Comparison of ENCODE assay signal across 34 cellular contexts in genomic region chr4:173513651-173514050, GRCh38. TPM values are rescaled to one million over a fixed set of nuclear protein-coding genes. Genes with fewer than 3 reads are reported as not detected.
"Had no signal": no experiment of that assay in that cellular context is flagged by ENCODE, and none has a peak within 500 bp of the region (broad histone marks: within the 10 kb centered on the region; RNA-seq: fewer than 3 reads in every experiment).

No MANE protein-coding gene starts in this region.

- H3K4me1 ChIP-seq: body of pancreas had no signal

- H3K4me3 Mint-ChIP-seq: activated CD8-positive, alpha-beta T cell treated with anti-CD3 and anti-CD28 coated beads for 36 hours; activated naive CD4-positive, alpha-beta T cell treated with anti-CD3 and anti-CD28 coated beads, Interleukin-2, amount 50 U/mL, for 24 hours; activated T-cell treated with anti-CD3 and anti-CD28 coated beads, Interleukin-2, amount 50 U/mL, for 4 hours; activated T-helper 17 cell treated with anti-CD3 and anti-CD28 coated beads, Interleukin-2, amount 50 U/mL, for 72 hours; mesothelial cell of epicardium; naive B cell; nephron progenitor cell; stimulated activated naive B cell treated with anti-CD40 and anti-IgM and Interleukin-4, amounts not matched to agents 10 μg/mL and 1 μg/mL and 100 μg/mL, for 72 hours; WTC11 had no signal

- H3K27me3 ChIP-seq: ovary had no signal

- H3K4me3 ChIP-seq: body of pancreas, gastroesophageal sphincter, ovary, right lobe of liver, stomach, thyroid gland had no signal

- H3K27ac ChIP-seq: body of pancreas, gastroesophageal sphincter, neutrophil, ovary, right lobe of liver, stomach, thyroid gland had no signal

- H3K36me3 ChIP-seq: neutrophil, ovary, right lobe of liver, stomach, thyroid gland had no signal

- H3K27ac Mint-ChIP-seq: activated CD8-positive, alpha-beta T cell treated with anti-CD3 and anti-CD28 coated beads for 36 hours; activated naive CD4-positive, alpha-beta T cell treated with anti-CD3 and anti-CD28 coated beads, Interleukin-2, amount 50 U/mL, for 24 hours; activated T-helper 17 cell treated with anti-CD3 and anti-CD28 coated beads, Interleukin-2, amount 50 U/mL, for 72 hours; mesothelial cell of epicardium; naive B cell; nephron progenitor cell; progenitor cell of endocrine pancreas; WTC11 had no signal

- H3K9me3 Mint-ChIP-seq: activated T-cell treated with anti-CD3 and anti-CD28 coated beads, Interleukin-2, amount 50 U/mL, for 4 hours; activated T-helper 17 cell treated with anti-CD3 and anti-CD28 coated beads, Interleukin-2, amount 50 U/mL, for 72 hours; mesothelial cell of epicardium; WTC11 had no signal

- H3K9me3 ChIP-seq: body of pancreas, gastroesophageal sphincter, neutrophil, ovary, right lobe of liver, thyroid gland had no signal

- H3K36me3 Mint-ChIP-seq: WTC11 had no signal

- ATAC-seq: activated CD8-positive, alpha-beta T cell treated with anti-CD3 and anti-CD28 coated beads for 36 hours; activated T-cell treated with anti-CD3 and anti-CD28 coated beads, Interleukin-2, amount 50 U/mL, for 4 hours; activated T-helper 17 cell treated with anti-CD3 and anti-CD28 coated beads, Interleukin-2, amount 50 U/mL, for 72 hours; body of pancreas; gastroesophageal sphincter; left cardiac atrium; left ventricle myocardium superior; right lobe of liver; stimulated activated naive B cell treated with anti-CD40 and anti-IgM and Interleukin-4, amounts not matched to agents 10 μg/mL and 1 μg/mL and 100 μg/mL, for 72 hours; WTC11 had no signal

- DNase-seq: activated CD4-positive, alpha-beta T cell treated with anti-CD3 and anti-CD28 coated beads, Interleukin-2, amount 50 U/mL, for 1 hour; activated CD8-positive, alpha-beta T cell treated with anti-CD3 and anti-CD28 coated beads for 36 hours; activated gamma-delta T cell treated with Interleukin-2 at 50 U/mL for 16 hours; activated T-cell treated with anti-CD3 and anti-CD28 coated beads, Interleukin-2, amount 50 U/mL, for 4 hours; aorta; body of pancreas; dermis blood vessel endothelial cell; effector CD8-positive, alpha-beta T cell; hippocampal formation; left cardiac atrium; left ventricle myocardium superior; mammary epithelial cell; naive B cell; nephron progenitor cell; ovary; right lobe of liver; small intestine; stimulated activated CD4-positive, alpha-beta T cell treated with anti-CD3 and anti-CD28 coated beads, Interleukin-1b, Interleukin-23, amount 100 ng/mL, for 48 hours; stimulated activated CD4-positive, alpha-beta T cell treated with anti-CD3 and anti-CD28 coated beads, Interleukin-4, amount 100 ng/mL, for 4 hours; stimulated activated CD8-positive, alpha-beta memory T cell treated with anti-CD3 and anti-CD28 coated beads, Interleukin-4, amount 100 ng/mL, for 48 hours; stimulated activated naive B cell treated with anti-CD40 and anti-IgM and Interleukin-4, amounts not matched to agents 10 μg/mL and 1 μg/mL and 100 μg/mL, for 72 hours; stomach; T-helper 2 cell; thyroid gland had no signal

- H3K4me1 Mint-ChIP-seq: activated T-helper 17 cell treated with anti-CD3 and anti-CD28 coated beads, Interleukin-2, amount 50 U/mL, for 72 hours had no signal

RNA-seq across cellular contexts. Expression of gene HAND2, which starts 16.4 kb away (rescaled TPM):
- total RNA-seq: activated CD8-positive, alpha-beta T cell treated with anti-CD3 and anti-CD28 coated beads for 36 hours; activated T-cell treated with anti-CD3 and anti-CD28 coated beads, Interleukin-2, amount 50 U/mL, for 4 hours; activated T-helper 17 cell treated with anti-CD3 and anti-CD28 coated beads, Interleukin-2, amount 50 U/mL, for 72 hours; dermis blood vessel endothelial cell; epithelial cell of proximal tubule; mammary epithelial cell; renal cortical epithelial cell had no signal
- polyA plus RNA-seq: keratinocyte, mammary epithelial cell had no signal
